ENCODE assay signal across 8 cellular contexts in genomic region chr16:46884513-46885293, GRCh38. TPM values are rescaled to one million over a fixed set of nuclear protein-coding genes. Genes with fewer than 3 reads are reported as not detected.
DNase-seq lines count a peak whose midpoint lies in the region; ATAC-seq and TF ChIP-seq lines count a peak whose summit lies in the region.

No MANE protein-coding gene starts in this region.

- H3K9me3 ChIP-seq in neutrophil = no peaks in the 10 kb centered on the region

- H3K4me3 ChIP-seq in fibroblast of the aortic adventitia (ENCODE audit: low read depth, low read length) (peak overlapping the region; percentile 93), neutrophil (ENCODE audit: low read depth in 1 of 2, low read length in 1 of 2) (peak overlapping the region; percentile 72 to 78)

- POLR2A ChIA-PET in GM10248 (lab: Yijun Ruan, JAX) = no interaction called here

- ATAC-seq in GM19023 (IDR thresholded peaks at IDR 0.05; ENCODE audit: unreplicated experiment) (peak; percentile 8), HG03439 (IDR thresholded peaks at IDR 0.05; ENCODE audit: unreplicated experiment) (peak; percentile 3)

- peaks cover 44% of the 10 kb centered on the region for H3K27me3 ChIP-seq in neutrophil

- no peak overlapping the region for H3K27ac ChIP-seq in neutrophil

- CTCF ChIA-PET in GM10248 (lab: Yijun Ruan, JAX) = interaction anchor here (1.0 to 7.1 kb wide), 11 partner anchors 11 to 260 kb away, joined by 3 to 66 read pairs (median 5); partner anchors contain the start of gene NETO2

- DNase-seq in ACHN = peak; percentile 22
- DNase-seq in activated T-cell treated with anti-CD3 and anti-CD28 coated beads, Interleukin-2, amount 50 U/mL, for 1 hour = peak; percentile 23
- DNase-seq in fibroblast of the aortic adventitia (ENCODE audit: low read depth) = no peak
- no peak for DNase-seq in islet precursor cell
- no peak for DNase-seq in GM10248 (ENCODE audit: extremely low spot score)

- peaks cover 16 to 17% of the 10 kb centered on the region in 2 experiments for H3K4me1 ChIP-seq in neutrophil (ENCODE audit: control insufficient read depth in 1 of 2, insufficient read depth in 1 of 2, low read depth in 1 of 2, low read length in 1 of 2)

- in situ Hi-C loops in ACHN (cut with HindIII; ENCODE audit: low pct_ligation_motif_present, low pct_unique_long_range_greater_than_20kb, low sequenced_read_pairs) = no loop called here

- TF ChIP-seq CTCF in fibroblast of the aortic adventitia (IDR thresholded peaks at IDR 0.05; ENCODE audit: insufficient read depth, low read length) (no peak), neutrophil (IDR thresholded peaks at IDR 0.05) (no peak), GM10248 (IDR thresholded peaks at IDR 0.05; ENCODE audit: control extremely low read depth, extremely low read depth, low read depth, missing control alignments) (no peak)

- H3K36me3 ChIP-seq in neutrophil = no peaks in the 10 kb centered on the region

RNA-seq across cellular contexts. Expression of gene GPT2, which starts 0.5 kb away (rescaled TPM):
- total RNA-seq in fibroblast of the aortic adventitia (ENCODE audit: low replicate concordance) = 2.2 and 9.7 TPM in 2 replicates

RNA-seq across cellular contexts. Expression of gene C16orf87, which starts 53.7 kb away (rescaled TPM):
- 9.6 and 10.1 TPM in 2 replicates for total RNA-seq in fibroblast of the aortic adventitia (ENCODE audit: low replicate concordance)

Comparison
In these comparisons a context has a peak if more than half of its experiments do, and no peak if none do; other contexts are left out.
1. DNase-seq: peak in ACHN (single experiment) and activated T-cell treated with anti-CD3 and anti-CD28 coated beads, Interleukin-2, amount 50 U/mL, for 1 hour (single experiment); none in fibroblast of the aortic adventitia (single experiment), islet precursor cell (single experiment) and GM10248 (single experiment).